ENCODE assay signal across 11 cellular contexts in genomic region chr17:17506893-17507464, GRCh38. TPM values are rescaled to one million over a fixed set of nuclear protein-coding genes. Genes with fewer than 3 reads are reported as not detected.
DNase-seq lines count a peak whose midpoint lies in the region; ATAC-seq and TF ChIP-seq lines count a peak whose summit lies in the region.
"Had no signal": no experiment of that assay in that cellular context is flagged by ENCODE, and none has a peak within 500 bp of the region (broad histone marks: within the 10 kb centered on the region; RNA-seq: fewer than 3 reads in every experiment).

No MANE protein-coding gene starts in this region.

- H3K36me3 ChIP-seq in stomach: peaks cover 0 to 7% (median 0%) of the 10 kb centered on the region in 4 donors
- H3K36me3 ChIP-seq: adrenal gland had no signal

- WGBS in stomach, 5 donors: 46 to 65% (median 51%) methylated on average over 5 to 17 of the region's 17 CpGs

- TF ChIP-seq POLR2A in stomach (IDR thresholded peaks at IDR 0.05): no peak

- intact Hi-C loops in stomach (cut with DNase I; ENCODE audit: low total_unique reads): loop anchor here (5.0 to 10.0 kb wide), 2 partner anchors 65 to 108 kb away; no protein-coding TSS in a partner anchor

- peaks cover 0 to 18% (median 11%) of the 10 kb centered on the region in 4 donors for H3K4me1 ChIP-seq in stomach
- H3K4me1 ChIP-seq: adrenal gland had no signal

- no peaks in the 10 kb centered on the region for H3K9me3 ChIP-seq in stomach
- H3K9me3 ChIP-seq: adrenal gland had no signal

- TF ChIP-seq CTCF in astrocyte of the spinal cord (IDR thresholded peaks at IDR 0.05; ENCODE audit: low read depth, low read length) (no peak), stomach (IDR thresholded peaks at IDR 0.05) (no peak)

- in situ Hi-C loops in astrocyte of the spinal cord (cut with HindIII; ENCODE audit: low sequenced_read_pairs): no loop called here

- no peak overlapping the region for H3K4me3 ChIP-seq in astrocyte of the spinal cord (ENCODE audit: low read depth, low read length)
- no peak overlapping the region for H3K4me3 ChIP-seq in stomach
- H3K4me3 ChIP-seq: adrenal gland had no signal

- TF ChIP-seq EP300 in stomach (IDR thresholded peaks at IDR 0.05): no peak

- ATAC-seq in HG02678 (IDR thresholded peaks at IDR 0.05; ENCODE audit: unreplicated experiment) (no peak), HG02588 (IDR thresholded peaks at IDR 0.05; ENCODE audit: unreplicated experiment) (no peak)
- ATAC-seq: WTC11 had no signal

- DNase-seq in NCI-H1417 treated with DMSO at 0.1 percent for 48 hours (lab: John Stamatoyannopoulos, UW) (peak; percentile 19), astrocyte of the spinal cord (ENCODE audit: low read depth, low spot score) (peak; percentile 21), stomach (peak; percentile 46), D341Med (ENCODE audit: low spot score) (no peak)
- DNase-seq: effector memory CD4-positive, alpha-beta T cell; NCI-H526 treated with DMSO at 0.1 percent for 48 hours had no signal

- no peaks in the 10 kb centered on the region for H3K27me3 ChIP-seq in layer of hippocampus (ENCODE audit: control insufficient read depth, insufficient read depth, low read length)
- no peaks in the 10 kb centered on the region for H3K27me3 ChIP-seq in stomach
- H3K27me3 ChIP-seq: adrenal gland had no signal

- H3K27ac ChIP-seq in layer of hippocampus (ENCODE audit: low read depth, low read length) (peak overlapping the region; percentile 46), stomach (peak overlapping the region in 2 of 5 donors; percentile 21 to 46)

RNA-seq across cellular contexts. Expression of gene RASD1, which starts 10.8 kb away (rescaled TPM):
- 10 to 100 TPM in 4 of 5 donors, 1 to 10 TPM in 1; 3.7 to 72.9 (median 25.0) TPM for total RNA-seq in stomach
- 10 to 100 TPM in 2 of 3 donors, 1 to 10 TPM in 1; 9.5 to 15.0 (median 10.7) TPM for polyA plus RNA-seq in stomach

RNA-seq across cellular contexts. Expression of gene MED9, which starts 30.2 kb away (rescaled TPM):
- total RNA-seq in stomach: 10 to 100 TPM in 2 of 5 donors, 1 to 10 TPM in 3; 2.9 to 14.5 (median 6.7) TPM
- 10 to 100 TPM; 11.2 to 14.1 (median 12.3) TPM for polyA plus RNA-seq in stomach
